Comparison of ENCODE assay signal across 18 cellular contexts in the genomic region with DNA sequence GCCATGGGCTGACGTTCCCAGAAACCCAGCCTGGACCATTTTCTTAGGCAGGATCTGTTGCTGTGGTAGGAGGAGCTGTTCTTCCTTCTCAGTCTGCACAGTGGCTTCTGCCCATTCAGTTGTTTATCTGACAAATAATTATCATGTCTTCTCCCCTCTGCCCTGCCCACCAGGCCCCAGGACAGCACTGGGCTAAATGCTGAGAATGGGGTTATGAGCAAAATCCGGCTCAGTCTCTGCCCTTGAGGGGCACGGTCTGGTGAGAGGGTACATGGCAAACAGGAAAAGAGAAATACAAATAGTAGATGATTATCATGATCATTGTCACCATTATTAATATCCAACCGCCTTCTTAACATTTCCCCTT. TPM values are rescaled to one million over a fixed set of nuclear protein-coding genes. Genes with fewer than 3 reads are reported as not detected.
DNase-seq lines count a peak whose midpoint lies in the region; ATAC-seq, FAIRE-seq and TF ChIP-seq lines count a peak whose summit lies in the region.
"Had no signal": no experiment of that assay in that cellular context is flagged by ENCODE, and none has a peak within 500 bp of the region (broad histone marks: within the 10 kb centered on the region; RNA-seq: fewer than 3 reads in every experiment).

No MANE protein-coding gene starts in this region.

- ATAC-seq in left lung (no peak), HG02938 (IDR thresholded peaks at IDR 0.05; ENCODE audit: unreplicated experiment) (no peak), GM18502 (IDR thresholded peaks at IDR 0.05; ENCODE audit: poor library complexity, unreplicated experiment) (no peak), GM21619 (IDR thresholded peaks at IDR 0.05; ENCODE audit: unreplicated experiment) (no peak)

- no peaks in the 10 kb centered on the region for H3K9me3 ChIP-seq in Caco-2
- no peaks in the 10 kb centered on the region for H3K9me3 ChIP-seq in astrocyte (ENCODE audit: insufficient read depth, low read depth, low read length)
- no peaks in the 10 kb centered on the region for H3K9me3 ChIP-seq in left lung
- H3K9me3 ChIP-seq: Peyer's patch, SJSA1 had no signal

- intact Hi-C loops in Caco-2 (cut with micrococcal nuclease; ENCODE audit: unreplicated experiment) = loop anchor here (2.0 kb wide), 1 partner anchor 51 kb away; no protein-coding TSS in a partner anchor
- intact Hi-C loops in left lung (cut with DNase I) = loop anchor here in 1 of 2 donors (10.0 kb wide), 1 partner anchor 49 kb away; no protein-coding TSS in a partner anchor

- POLR2A ChIA-PET in Caco-2 (lab: Charles Lee) = no interaction called here

- no peaks in the 10 kb centered on the region for H3K36me3 Mint-ChIP-seq in Caco-2 (ENCODE audit: insufficient read depth, unreplicated experiment)
- no peaks in the 10 kb centered on the region for H3K36me3 Mint-ChIP-seq in astrocyte (ENCODE audit: low read depth, unreplicated experiment)
- H3K36me3 Mint-ChIP-seq in progenitor cell of endocrine pancreas (ENCODE audit: insufficient read depth) = no peaks in the 10 kb centered on the region
- H3K36me3 Mint-ChIP-seq: CD4-positive, alpha-beta memory T cell had no signal

- H3K27me3 ChIP-seq in Caco-2 (replicated peaks; ENCODE audit: control insufficient read depth, insufficient read depth, low read length) (no peaks in the 10 kb centered on the region), astrocyte (ENCODE audit: insufficient read depth, low read length) (peaks cover 2% of the 10 kb centered on the region), left lung (no peaks in the 10 kb centered on the region)
- H3K27me3 ChIP-seq: Peyer's patch, SJSA1 had no signal

- no peak overlapping the region for H3K4me2 ChIP-seq in astrocyte (ENCODE audit: low read length)

- peaks cover 14% of the 10 kb centered on the region for H3K4me1 Mint-ChIP-seq in Caco-2 (ENCODE audit: low read depth, unreplicated experiment)
- peaks cover 49% of the 10 kb centered on the region for H3K4me1 Mint-ChIP-seq in astrocyte (ENCODE audit: low read depth, unreplicated experiment)
- H3K4me1 Mint-ChIP-seq in progenitor cell of endocrine pancreas (ENCODE audit: low read depth) = peaks cover 11% of the 10 kb centered on the region
- H3K4me1 Mint-ChIP-seq: CD4-positive, alpha-beta memory T cell had no signal

- H3K4me3 Mint-ChIP-seq in Caco-2 (ENCODE audit: unreplicated experiment) = no peak overlapping the region
- peak overlapping the region; percentile 36 for H3K4me3 Mint-ChIP-seq in astrocyte (ENCODE audit: unreplicated experiment)
- H3K4me3 Mint-ChIP-seq in progenitor cell of endocrine pancreas (ENCODE audit: low read depth) = peak overlapping the region; percentile 10
- H3K4me3 Mint-ChIP-seq: CD4-positive, alpha-beta memory T cell had no signal

- H3K4me3 ChIP-seq in Caco-2 (ENCODE audit: low read depth, low read length) = no peak overlapping the region
- no peak overlapping the region for H3K4me3 ChIP-seq in astrocyte (ENCODE audit: insufficient read depth, low read depth, low read length)
- H3K4me3 ChIP-seq in left lung = no peak overlapping the region
- H3K4me3 ChIP-seq: Peyer's patch, SJSA1 had no signal

- H2AFZ ChIP-seq in astrocyte (ENCODE audit: low read depth, low read length) = no peak overlapping the region

- no peaks in the 10 kb centered on the region for H3K79me2 ChIP-seq in astrocyte (ENCODE audit: insufficient read depth, low read length)

- H3K9ac ChIP-seq in astrocyte (ENCODE audit: low read length) = no peak overlapping the region

- H3K27ac ChIP-seq in astrocyte (ENCODE audit: low read depth, low read length) (no peak overlapping the region), left lung (peak overlapping the region; percentile 68 to 69)
- H3K27ac ChIP-seq: HL-60, SJSA1 had no signal

- no peaks in the 10 kb centered on the region for H3K36me3 ChIP-seq in Caco-2 (ENCODE audit: control insufficient read depth, insufficient read depth, low read length)
- no peaks in the 10 kb centered on the region for H3K36me3 ChIP-seq in astrocyte (ENCODE audit: insufficient read depth, low read length)
- H3K36me3 ChIP-seq in left lung = no peaks in the 10 kb centered on the region
- H3K36me3 ChIP-seq: Peyer's patch, SJSA1 had no signal

- DNase-seq in Caco-2 = no peak
- no peak for DNase-seq in astrocyte (ENCODE audit: low read depth)
- no peak for DNase-seq in left lung
- DNase-seq in progenitor cell of endocrine pancreas (ENCODE audit: low spot score, unreplicated experiment) = no peak
- no peak for DNase-seq in DMS79 treated with DMSO at 0.1 percent for 48 hours (lab: John Stamatoyannopoulos, UW)
- DNase-seq: CD4-positive, alpha-beta memory T cell; H7; MM.1S; NCI-H1092; NCI-H1436 treated with DMSO at 0.1 percent for 48 hours; NCI-H446 treated with DMSO at 0.1 percent for 48 hours; Peyer's patch had no signal

- CTCF ChIA-PET in Caco-2 (lab: Charles Lee) = interaction anchor here (0.7 kb wide), 1 partner anchor 38 kb away, joined by 7 read pairs; no protein-coding TSS in a partner anchor

- H3K4me1 ChIP-seq in Caco-2 (peaks cover 10% of the 10 kb centered on the region), astrocyte (ENCODE audit: insufficient read depth, low read length) (peaks cover 32% of the 10 kb centered on the region), left lung (peaks cover 35 to 54% of the 10 kb centered on the region in 2 donors)

- no peak for FAIRE-seq in astrocyte (lab: Jason Lieb, UNC)

- no peaks in the 10 kb centered on the region for H4K20me1 ChIP-seq in astrocyte (ENCODE audit: insufficient read depth, low read length)

- H3K27me3 Mint-ChIP-seq in Caco-2 (ENCODE audit: insufficient read depth, unreplicated experiment) (no peaks in the 10 kb centered on the region), astrocyte (ENCODE audit: low read depth, unreplicated experiment) (peaks cover 11% of the 10 kb centered on the region), progenitor cell of endocrine pancreas (no peaks in the 10 kb centered on the region)

- BruUV-seq in Caco-2 (replicated peaks; lab: Mats Ljungman, UMichigan) = no TSS peak

- H3K27ac Mint-ChIP-seq in Caco-2 (ENCODE audit: unreplicated experiment) = peak overlapping the region; percentile 2
- H3K27ac Mint-ChIP-seq in astrocyte (ENCODE audit: unreplicated experiment) = no peak overlapping the region
- H3K27ac Mint-ChIP-seq in progenitor cell of endocrine pancreas = peak overlapping the region; percentile 29
- H3K27ac Mint-ChIP-seq: CD4-positive, alpha-beta memory T cell had no signal

- H3K9me3 Mint-ChIP-seq in Caco-2 (ENCODE audit: unreplicated experiment) (no peaks in the 10 kb centered on the region), astrocyte (ENCODE audit: unreplicated experiment) (no peaks in the 10 kb centered on the region), progenitor cell of endocrine pancreas (ENCODE audit: low read depth) (no peaks in the 10 kb centered on the region)
- H3K9me3 Mint-ChIP-seq: CD4-positive, alpha-beta memory T cell had no signal

- TF ChIP-seq CTCF in Caco-2 (IDR thresholded peaks at IDR 0.05; ENCODE audit: insufficient read depth in 1 of 2, low read depth in 1 of 2, low read length in 1 of 2, severe bottlenecking in 1 of 2, unreplicated experiment in 1 of 2) = no peak
- TF ChIP-seq CTCF in astrocyte (IDR thresholded peaks at IDR 0.05; ENCODE audit: insufficient read depth, low read depth, low read length) = no peak
- TF ChIP-seq CTCF in left lung (IDR thresholded peaks at IDR 0.05) = no peak
- TF ChIP-seq CTCF in progenitor cell of endocrine pancreas (IDR thresholded peaks at IDR 0.05; ENCODE audit: unreplicated experiment) = no peak

RNA-seq across cellular contexts. Expression of a gene that starts 42.9 kb away (rescaled TPM):
- 0.26 TPM in 1 of 2 replicates, not detected in the other for total RNA-seq in Caco-2 (2022)
- 1.8 and 3.1 TPM in 2 replicates for total RNA-seq in astrocyte
- 10 to 100 TPM; 71.0 to 74.2 TPM for total RNA-seq in left lung
- total RNA-seq in progenitor cell of endocrine pancreas = 0.38 and 0.47 TPM in 2 replicates
- total RNA-seq: LHCN-M2 had no signal

Comparison
In these comparisons a context has a peak if more than half of its experiments do, and no peak if none do; other contexts are left out.
1. RNA of a gene that starts 42.9 kb away (total RNA-seq): 71.0 to 74.2 TPM in left lung; 1.8 to 3.1 TPM in astrocyte, 0.38 to 0.47 TPM in progenitor cell of endocrine pancreas and 0.26 TPM in Caco-2; every median in the first group is over 10 times any median in the second.